Comparison of ENCODE assay signal across 1 cellular context in genomic region chr14:69044965-69045555, GRCh38.
TF ChIP-seq lines count a peak whose summit lies in the region.

No MANE protein-coding gene starts in this region.

TF ChIP-seq in HepG2, 621 proteins besides CTCF, POLR2A, EP300 and RAD21 (continued from another document):
- TF ChIP-seq ZHX2 (IDR thresholded peaks at IDR 0.05; ENCODE audit: low read depth) (no peak), ZHX2 (CRISPR knock-in tag; IDR thresholded peaks at IDR 0.05; ENCODE audit: borderline replicate concordance) (no peak)
